Comparison of ENCODE assay signal across 26 cellular contexts in the genomic region with DNA sequence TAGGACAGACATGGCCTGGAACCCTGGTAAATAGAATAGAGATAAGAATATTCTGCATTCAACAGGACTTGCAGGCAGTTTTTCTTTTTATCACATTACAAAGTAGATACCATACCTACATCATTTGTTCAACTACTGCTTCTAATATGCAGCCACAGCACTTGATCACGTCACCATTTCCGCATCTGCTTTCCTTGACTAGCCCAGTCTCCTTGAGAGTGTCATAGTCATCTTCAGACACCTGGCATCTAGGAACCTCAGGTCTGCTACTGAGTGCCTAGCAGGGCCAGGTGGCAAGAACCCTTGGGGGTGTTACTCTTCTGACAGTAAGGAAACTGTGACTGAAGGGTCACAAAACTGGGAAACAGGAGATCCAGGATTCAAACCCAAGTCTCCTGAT.
"Had no signal": no experiment of that assay in that cellular context is flagged by ENCODE, and none has a peak within 500 bp of the region (broad histone marks: within the 10 kb centered on the region; RNA-seq: fewer than 3 reads in every experiment).

No MANE protein-coding gene starts in this region.

- H3K27me3 ChIP-seq: left lung, ovary, right atrium auricular region, right lobe of liver, suprapubic skin, tibial artery, upper lobe of right lung had no signal

- H3K27ac Mint-ChIP-seq: mesothelial cell of epicardium; natural killer cell; progenitor cell of endocrine pancreas; stimulated activated memory B cell treated with anti-CD40 and anti-IgM and Interleukin-4, amounts not matched to agents 10 μg/mL and 1 μg/mL and 100 μg/mL, for 72 hours had no signal

- H3K4me2 ChIP-seq: smooth muscle cell had no signal

- H3K4me3 ChIP-seq: left lung, lower lobe of right lung, ovary, right atrium auricular region, right lobe of liver, smooth muscle cell, suprapubic skin, thoracic aorta, tibial artery, upper lobe of right lung had no signal

- H3K36me3 Mint-ChIP-seq: natural killer cell; stimulated activated memory B cell treated with anti-CD40 and anti-IgM and Interleukin-4, amounts not matched to agents 10 μg/mL and 1 μg/mL and 100 μg/mL, for 72 hours had no signal

- H3K27me3 Mint-ChIP-seq: progenitor cell of endocrine pancreas had no signal

- DNase-seq: hippocampal formation; kidney glomerular epithelial cell; left colon; left lung; lower lobe of right lung; mammary epithelial cell; mesendoderm; naive B cell; natural killer cell; ovary; right lobe of liver; stimulated activated CD4-positive, alpha-beta T cell treated with anti-CD3 and anti-CD28 coated beads, Interleukin-1b, Interleukin-23, amount 100 ng/mL, for 48 hours; stimulated activated CD4-positive, alpha-beta T cell treated with anti-CD3 and anti-CD28 coated beads, Interleukin-2, amount 100 ng/mL, for 48 hours; stimulated activated CD4-positive, alpha-beta T cell treated with anti-CD3 and anti-CD28 coated beads, Interleukin-4, amount 100 ng/mL, for 4 hours; stimulated activated CD8-positive, alpha-beta memory T cell treated with anti-CD3 and anti-CD28 coated beads, Interleukin-4, amount 100 ng/mL, for 48 hours; stimulated activated naive CD4-positive, alpha-beta T cell treated with Interleukin-2 at 50 U/mL for 16 hours; tibial artery; trophoblast cell; upper lobe of right lung had no signal

- H3K9me3 ChIP-seq: left lung, lower lobe of right lung, ovary, right atrium auricular region, right lobe of liver, suprapubic skin, thoracic aorta, tibial artery, upper lobe of right lung had no signal

- H3K36me3 ChIP-seq: ovary, right atrium auricular region, thoracic aorta had no signal

- ATAC-seq: left colon; left lung; lower lobe of right lung; natural killer cell; right lobe of liver; stimulated activated memory B cell treated with anti-CD40 and anti-IgM and Interleukin-4, amounts not matched to agents 10 μg/mL and 1 μg/mL and 100 μg/mL, for 72 hours; upper lobe of right lung had no signal

- H3K27ac ChIP-seq: left lung, lower lobe of right lung, ovary, right atrium auricular region, right lobe of liver, suprapubic skin, thoracic aorta, tibial artery, upper lobe of right lung had no signal

- H3K9me3 Mint-ChIP-seq: mesothelial cell of epicardium; naive B cell; natural killer cell; stimulated activated memory B cell treated with anti-CD40 and anti-IgM and Interleukin-4, amounts not matched to agents 10 μg/mL and 1 μg/mL and 100 μg/mL, for 72 hours had no signal

- H3K4me3 Mint-ChIP-seq: mesothelial cell of epicardium; natural killer cell; stimulated activated memory B cell treated with anti-CD40 and anti-IgM and Interleukin-4, amounts not matched to agents 10 μg/mL and 1 μg/mL and 100 μg/mL, for 72 hours had no signal
